ENCODE assay signal across 14 cellular contexts in the genomic region with DNA sequence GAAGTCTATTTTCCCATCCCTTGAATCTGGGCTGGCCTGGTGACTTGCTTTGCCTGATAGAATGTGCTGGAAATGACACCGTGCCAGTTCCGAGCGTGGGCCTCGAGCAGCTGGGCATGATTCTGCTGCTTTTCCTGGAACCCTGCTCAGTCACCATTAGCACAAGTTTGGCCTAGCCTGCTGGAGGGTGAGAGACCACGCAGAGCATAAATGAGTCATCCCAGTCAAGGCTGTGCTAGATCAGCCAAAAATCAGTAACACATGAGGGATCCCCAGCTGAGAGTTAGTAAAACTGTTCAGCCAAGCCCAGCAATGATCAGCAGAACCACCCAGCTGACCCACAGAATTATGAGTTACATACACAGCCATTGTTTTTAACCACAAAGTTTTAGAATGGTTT.
DNase-seq lines count a peak whose midpoint lies in the region; ATAC-seq lines count a peak whose summit lies in the region.
"Had no signal": no experiment of that assay in that cellular context is flagged by ENCODE, and none has a peak within 500 bp of the region (broad histone marks: within the 10 kb centered on the region; RNA-seq: fewer than 3 reads in every experiment).

No MANE protein-coding gene starts in this region.

- ATAC-seq in GM19395 (IDR thresholded peaks at IDR 0.05; ENCODE audit: unreplicated experiment) = no peak
- ATAC-seq: HCT116, HepG2 had no signal

- peak; percentile 30 for DNase-seq in AG08396 (ENCODE audit: low spot score)
- DNase-seq in HCEC 1CT = peak; percentile 9
- DNase-seq in astrocyte of the hippocampus (ENCODE audit: low read depth, low spot score) = peak; percentile 19
- DNase-seq in myocyte (ENCODE audit: low read depth) = peak; percentile 13
- no peak for DNase-seq in hippocampal formation (lab: John Stamatoyannopoulos, UW)
- DNase-seq in globus pallidus (ENCODE audit: low spot score) = no peak
- no peak for DNase-seq in H4 (ENCODE audit: low spot score)
- DNase-seq: BE2C, NCI-H2081, NCI-H524 treated with DMSO at 0.1 percent for 48 hours, T-helper 9 cell had no signal

Comparison
In these comparisons a context has a peak if more than half of its experiments do, and no peak if none do; other contexts are left out.
1. DNase-seq: peak in AG08396 (single experiment), HCEC 1CT (single experiment), astrocyte of the hippocampus (single experiment) and myocyte (single experiment); none in hippocampal formation (0 of 2), globus pallidus (single experiment) and H4 (single experiment).